In genomic region chr12:110249105-110249504, GRCh38 we compare ENCODE assay signal across 15 cellular contexts. TPM values are rescaled to one million over a fixed set of nuclear protein-coding genes. Genes with fewer than 3 reads are reported as not detected.
DNase-seq lines count a peak whose midpoint lies in the region; ATAC-seq, FAIRE-seq and TF ChIP-seq lines count a peak whose summit lies in the region.
"Had no signal": no experiment of that assay in that cellular context is flagged by ENCODE, and none has a peak within 500 bp of the region (broad histone marks: within the 10 kb centered on the region; RNA-seq: fewer than 3 reads in every experiment).

No MANE protein-coding gene starts in this region.

- H3K36me3 ChIP-seq in SJCRH30 (no peaks in the 10 kb centered on the region), pancreas (no peaks in the 10 kb centered on the region), SK-N-SH (replicated peaks in 1 of 2; ENCODE audit: control insufficient read depth in 1 of 2, insufficient read depth in 2 of 2, low read length in 1 of 2) (no peaks in the 10 kb centered on the region), OCI-LY7 (ENCODE audit: insufficient read depth, low read length) (no peaks in the 10 kb centered on the region)

- no peaks in the 10 kb centered on the region for H3K9me2 ChIP-seq in SK-N-SH
- no peaks in the 10 kb centered on the region for H3K9me2 ChIP-seq in OCI-LY7 (ENCODE audit: insufficient read depth, low read length)

- BruUV-seq in OCI-LY7 (replicated peaks; lab: Mats Ljungman, UMichigan): no TSS peak

- TF ChIP-seq RAD21 in SK-N-SH (IDR thresholded peaks at IDR 0.05; ENCODE audit: low read length): no peak

- no peaks in the 10 kb centered on the region for H3K9me3 ChIP-seq in SJCRH30 (replicated peaks)
- H3K9me3 ChIP-seq in pancreas: no peaks in the 10 kb centered on the region
- no peaks in the 10 kb centered on the region for H3K9me3 ChIP-seq in SK-N-SH
- H3K9me3 ChIP-seq in OCI-LY7 (ENCODE audit: low read length): no peaks in the 10 kb centered on the region

- TF ChIP-seq CTCF in fibroblast of villous mesenchyme (IDR thresholded peaks at IDR 0.05; ENCODE audit: insufficient read depth, low read depth, low read length): no peak
- TF ChIP-seq CTCF in pancreas (IDR thresholded peaks at IDR 0.05): no peak
- TF ChIP-seq CTCF in SK-N-SH (IDR thresholded peaks at IDR 0.05): no peak
- TF ChIP-seq CTCF in OCI-LY7 (conservative IDR thresholded peaks at IDR 0.05; ENCODE audit: low read length): no peak

- FAIRE-seq in pancreas (lab: Jason Lieb, UNC): no peak

- DNase-seq in Ammon's horn (ENCODE audit: low spot score) (peak; percentile 46), SJCRH30 (peak; percentile 90 to 94), fibroblast of villous mesenchyme (ENCODE audit: low read depth) (peak; percentile 80), pancreas (no peak), NCI-H524 (lab: John Stamatoyannopoulos, UW) (no peak), SK-N-SH (no peak), NCI-H146 treated with DMSO at 0.1 percent for 48 hours (lab: John Stamatoyannopoulos, UW; ENCODE audit: unreplicated experiment) (no peak), OCI-LY7 (ENCODE audit: low spot score) (no peak)
- DNase-seq: activated CD4-positive, alpha-beta T cell treated with anti-CD3 and anti-CD28 coated beads, Interleukin-2, amount 10 ng/mL, durations not matched to agents 24 days and 14 days; activated naive CD4-positive, alpha-beta T cell treated with anti-CD3 and anti-CD28 coated beads for 36 hours; H7; naive B cell; stimulated activated naive CD8-positive, alpha-beta T cell treated with anti-CD3 and anti-CD28 coated beads, Interleukin-15, Interleukin-2, amounts not matched to agents 100 U/mL and 50 U/mL, for 24 hours had no signal

- peaks cover 52% of the 10 kb centered on the region for H3K4me1 ChIP-seq in SJCRH30
- peaks cover 20 to 39% (median 32%) of the 10 kb centered on the region in 3 donors for H3K4me1 ChIP-seq in pancreas
- H3K4me1 ChIP-seq in SK-N-SH (ENCODE audit: control insufficient read depth in 1 of 2, insufficient read depth in 2 of 2, low read depth in 1 of 2, low read length in 1 of 2): peaks cover 7 to 10% of the 10 kb centered on the region in 2 experiments; a peak in 2 of 4 replicates
- peaks cover 5% of the 10 kb centered on the region for H3K4me1 ChIP-seq in OCI-LY7 (ENCODE audit: insufficient read depth, low read length, poor library complexity, severe bottlenecking)

- no peaks in the 10 kb centered on the region for H4K20me1 ChIP-seq in SK-N-SH (ENCODE audit: insufficient read depth)
- H4K20me1 ChIP-seq in OCI-LY7 (ENCODE audit: insufficient read depth, low read length): no peaks in the 10 kb centered on the region

- H2AFZ ChIP-seq in SK-N-SH (ENCODE audit: low read depth): no peak overlapping the region
- H2AFZ ChIP-seq in OCI-LY7 (ENCODE audit: low read length): no peak overlapping the region

- H3K4me3 ChIP-seq in SJCRH30 (no peak overlapping the region), fibroblast of villous mesenchyme (ENCODE audit: low read depth, low read length) (no peak overlapping the region), pancreas (no peak overlapping the region), SK-N-SH (ENCODE audit: low read depth in 2 of 2, low read length in 1 of 2) (no peak overlapping the region), OCI-LY7 (ENCODE audit: low read depth, low read length, poor library complexity, severe bottlenecking) (no peak overlapping the region)
- H3K4me3 ChIP-seq: SK-N-MC had no signal

- H3K27me3 ChIP-seq in SJCRH30 (no peaks in the 10 kb centered on the region), pancreas (no peaks in the 10 kb centered on the region), SK-N-SH (ENCODE audit: insufficient read depth) (no peaks in the 10 kb centered on the region)

- no peak for ATAC-seq in pancreas
- ATAC-seq: stimulated activated naive CD8-positive, alpha-beta T cell treated with anti-CD3 and anti-CD28 coated beads, Interleukin-15, Interleukin-2, amounts not matched to agents 100 U/mL and 50 U/mL, for 24 hours had no signal

- H3K9ac ChIP-seq in SK-N-SH: no peak overlapping the region

- intact Hi-C loops in pancreas (cut with DNase I): no loop called here
- intact Hi-C loops in OCI-LY7 (cut with micrococcal nuclease; ENCODE audit: unreplicated experiment): loop anchor here (5.0 kb wide), 1 partner anchor 202 kb away; the partner anchor contains the start of gene C12orf76

- H3F3A ChIP-seq in SK-N-SH (replicated peaks; ENCODE audit: insufficient read depth): no peaks in the 10 kb centered on the region

- H3K27ac ChIP-seq in SJCRH30 (peak overlapping the region; percentile 85), pancreas (peak overlapping the region; percentile 76 to 91 (median 79)), SK-N-SH (ENCODE audit: low read depth in 2 of 2, low read length in 1 of 2) (no peak overlapping the region), OCI-LY7 (ENCODE audit: low read depth, low read length, poor library complexity, severe bottlenecking) (no peak overlapping the region)
- H3K27ac ChIP-seq: C4-2B, SK-N-MC had no signal

- WGBS in pancreas, 2 donors: 66 to 70% methylated on average over 4 of the region's 4 CpGs
- WGBS in SK-N-SH (ENCODE audit: low lambda C conversion rate): 89% methylated on average over 4 of the region's 4 CpGs

- H3K79me2 ChIP-seq in SK-N-SH (ENCODE audit: insufficient read depth) (no peaks in the 10 kb centered on the region), OCI-LY7 (ENCODE audit: insufficient read depth, low read depth, low read length) (no peaks in the 10 kb centered on the region)

- POLR2A ChIA-PET in SK-N-SH (lab: Yijun Ruan, JAX): interaction anchor here (1.2 kb wide), 1 partner anchor 31 kb away, joined by 3 read pairs; no protein-coding TSS in a partner anchor
- POLR2A ChIA-PET in OCI-LY7 (lab: Charles Lee): interaction anchor here (0.5 to 0.8 kb wide), 6 partner anchors 16 to 248 kb away, joined by 3 to 5 read pairs (median 3); no protein-coding TSS in a partner anchor

- no peak overlapping the region for H3K4me2 ChIP-seq in SK-N-SH
- H3K4me2 ChIP-seq in OCI-LY7 (ENCODE audit: low read length): no peak overlapping the region

- TF ChIP-seq EP300 in SK-N-SH (IDR thresholded peaks at IDR 0.05; ENCODE audit: borderline replicate concordance in 1 of 2, low read depth in 1 of 2, low read length in 1 of 2): no peak

- CTCF ChIA-PET in SK-N-SH (lab: Yijun Ruan, JAX): interaction anchor here (0.7 to 1.7 kb wide), 3 partner anchors 21 to 147 kb away, joined by 3 to 4 read pairs (median 3); no protein-coding TSS in a partner anchor
- CTCF ChIA-PET in OCI-LY7 (lab: Charles Lee; ENCODE audit: unreplicated experiment): no interaction called here

TF ChIP-seq in SK-N-SH, 30 proteins besides CTCF, POLR2A, EP300 and RAD21:
- TF ChIP-seq FOSL2 (IDR thresholded peaks at IDR 0.05; ENCODE audit: borderline replicate concordance, low read depth): no peak
- no peak for TF ChIP-seq NRF1 (IDR thresholded peaks at IDR 0.05; ENCODE audit: low read depth, low read length)
- no peak for TF ChIP-seq MEF2A (IDR thresholded peaks at IDR 0.05; ENCODE audit: borderline replicate concordance, low read depth)
- no peak for TF ChIP-seq NFIC (IDR thresholded peaks at IDR 0.05; ENCODE audit: borderline replicate concordance)
- TF ChIP-seq TCF12 (IDR thresholded peaks at IDR 0.05): no peak
- TF ChIP-seq MAX (IDR thresholded peaks at IDR 0.05; ENCODE audit: low read depth): no peak
- TF ChIP-seq, protein P1, sequence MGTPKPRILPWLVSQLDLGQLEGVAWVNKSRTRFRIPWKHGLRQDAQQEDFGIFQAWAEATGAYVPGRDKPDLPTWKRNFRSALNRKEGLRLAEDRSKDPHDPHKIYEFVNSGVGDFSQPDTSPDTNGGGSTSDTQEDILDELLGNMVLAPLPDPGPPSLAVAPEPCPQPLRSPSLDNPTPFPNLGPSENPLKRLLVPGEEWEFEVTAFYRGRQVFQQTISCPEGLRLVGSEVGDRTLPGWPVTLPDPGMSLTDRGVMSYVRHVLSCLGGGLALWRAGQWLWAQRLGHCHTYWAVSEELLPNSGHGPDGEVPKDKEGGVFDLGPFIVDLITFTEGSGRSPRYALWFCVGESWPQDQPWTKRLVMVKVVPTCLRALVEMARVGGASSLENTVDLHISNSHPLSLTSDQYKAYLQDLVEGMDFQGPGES (IDR thresholded peaks at IDR 0.05; ENCODE audit: low read depth, low read length): no peak
- TF ChIP-seq CHD2 (IDR thresholded peaks at IDR 0.05; ENCODE audit: low read length, partially characterized antibody): no peak
- no peak for TF ChIP-seq ZBTB33 (IDR thresholded peaks at IDR 0.05; ENCODE audit: borderline replicate concordance, low read depth)
- TF ChIP-seq RCOR1 (IDR thresholded peaks at IDR 0.05; ENCODE audit: low read length): no peak
- TF ChIP-seq POLR2AphosphoS5 (IDR thresholded peaks at IDR 0.05; ENCODE audit: low read depth, low read length): no peak
- no peak for TF ChIP-seq SIN3A (IDR thresholded peaks at IDR 0.05; ENCODE audit: borderline replicate concordance, low read depth, low read length)
- TF ChIP-seq FOXJ3 (CRISPR knock-in tag; IDR thresholded peaks at IDR 0.05): no peak
- TF ChIP-seq SMC3 (IDR thresholded peaks at IDR 0.05; ENCODE audit: low read depth, low read length): no peak
TF ChIP-seq in SK-N-SH: peak in this region for 0.

RNA-seq across cellular contexts. Expression of gene ATP2A2, which starts 31.9 kb away (rescaled TPM):
- total RNA-seq in SJCRH30 (2014; rRNA removed; shearing (Covaris generic)): 164 and 166 TPM in 2 replicates
- 221 and 247 TPM in 2 replicates for total RNA-seq in fibroblast of villous mesenchyme
- 10 to 100 TPM; 35.0 to 79.7 (median 60.3) TPM for total RNA-seq in pancreas
- polyA plus RNA-seq in pancreas: 10 to 100 TPM; 16.3 to 36.7 TPM
- polyA plus RNA-seq in SK-N-SH (2012; rRNA removed): 83.9 and 120 TPM in 2 replicates
- polyA plus RNA-seq in SK-N-SH (2012; cell fraction: cytosol; rRNA removed): 87.4 and 103 TPM in 2 replicates
- 150 and 219 TPM in 2 replicates for polyA plus RNA-seq in SK-N-SH (2012; cell fraction: nucleus; rRNA removed)
- total RNA-seq in OCI-LY7 (2014; rRNA removed; shearing (Covaris generic)): 84.1 and 93.5 TPM in 2 replicates
- 166 and 178 TPM in 2 replicates for total RNA-seq in OCI-LY7 (2022)

Comparison
In these comparisons a context has a peak if more than half of its experiments do, and no peak if none do; other contexts are left out.
1. DNase-seq: peak in Ammon's horn (single experiment), SJCRH30 (2 of 2) and fibroblast of villous mesenchyme (single experiment); none in pancreas (0 of 6), NCI-H524 (0 of 2), SK-N-SH (single experiment), NCI-H146 treated with DMSO at 0.1 percent for 48 hours (single experiment) and OCI-LY7 (single experiment).
2. H3K27ac ChIP-seq: peak in SJCRH30 (single experiment) and pancreas (4 of 4); none in SK-N-SH (0 of 2) and OCI-LY7 (single experiment).